In the genomic region with DNA sequence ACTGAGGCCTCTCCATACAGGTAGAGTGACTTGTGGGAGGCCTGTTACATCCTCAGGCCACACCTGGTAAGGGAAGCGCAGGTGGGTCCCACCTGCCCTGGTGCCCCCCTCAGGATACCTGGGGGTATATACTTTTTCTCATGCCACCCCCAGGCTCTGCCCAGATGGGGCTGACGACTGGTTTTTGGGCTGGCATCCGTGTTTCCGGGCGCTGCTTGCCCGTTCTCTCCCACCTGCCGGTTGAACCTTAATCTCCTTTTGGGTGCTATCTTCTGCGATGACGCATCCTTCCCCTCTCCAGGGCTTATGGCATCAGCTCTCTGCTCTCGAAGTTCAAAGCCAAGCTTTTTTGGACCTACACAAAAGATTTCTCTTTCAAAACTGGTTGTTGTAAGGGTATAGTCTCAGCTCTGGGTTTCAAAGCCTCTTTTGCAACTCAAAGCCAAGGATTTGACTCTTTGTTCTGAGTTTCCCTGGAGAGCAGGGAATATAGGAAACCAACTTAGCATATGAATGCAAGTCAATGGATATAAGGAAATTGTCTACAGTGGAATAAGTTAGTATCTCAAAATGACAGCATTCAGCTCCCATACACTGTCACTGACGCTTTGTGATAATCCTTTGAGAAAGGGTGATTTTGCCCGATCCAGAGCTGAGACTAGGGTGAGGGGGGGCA, we compare ENCODE assay signal across 19 cellular contexts. TPM values are rescaled to one million over a fixed set of nuclear protein-coding genes. Genes with fewer than 3 reads are reported as not detected.
"Had no signal": no experiment of that assay in that cellular context is flagged by ENCODE, and none has a peak within 500 bp of the region (broad histone marks: within the 10 kb centered on the region; RNA-seq: fewer than 3 reads in every experiment).

No MANE protein-coding gene starts in this region.

- H3K27me3 ChIP-seq: cardiac muscle cell, upper lobe of right lung had no signal

- H3K4me3 Mint-ChIP-seq: activated CD4-positive, alpha-beta memory T cell treated with anti-CD3 and anti-CD28 coated beads for 36 hours; activated CD4-positive, alpha-beta T cell treated with anti-CD3 and anti-CD28 coated beads for 36 hours; activated naive CD8-positive, alpha-beta T cell treated with anti-CD3 and anti-CD28 coated beads for 36 hours; activated T-helper 17 cell treated with anti-CD3 and anti-CD28 coated beads, Interleukin-2, amount 50 U/mL, for 72 hours; effector memory CD8-positive, alpha-beta T cell; naive thymus-derived CD8-positive, alpha-beta T cell; stimulated activated naive B cell treated with anti-CD40 and anti-IgM and Interleukin-4, amounts not matched to agents 10 μg/mL and 1 μg/mL and 100 μg/mL, for 72 hours had no signal

- H3K4me1 Mint-ChIP-seq: activated CD4-positive, alpha-beta T cell treated with anti-CD3 and anti-CD28 coated beads for 36 hours; activated naive CD8-positive, alpha-beta T cell treated with anti-CD3 and anti-CD28 coated beads for 36 hours; activated T-helper 17 cell treated with anti-CD3 and anti-CD28 coated beads, Interleukin-2, amount 50 U/mL, for 72 hours; naive thymus-derived CD8-positive, alpha-beta T cell; stimulated activated naive B cell treated with anti-CD40 and anti-IgM and Interleukin-4, amounts not matched to agents 10 μg/mL and 1 μg/mL and 100 μg/mL, for 72 hours had no signal

- H3K27ac ChIP-seq: cardiac muscle cell, lower lobe of right lung, thoracic aorta, upper lobe of right lung, WERI-Rb-1 had no signal

- H3K9me3 Mint-ChIP-seq: activated CD4-positive, alpha-beta memory T cell treated with anti-CD3 and anti-CD28 coated beads for 36 hours; activated naive CD8-positive, alpha-beta T cell treated with anti-CD3 and anti-CD28 coated beads for 36 hours; activated T-helper 17 cell treated with anti-CD3 and anti-CD28 coated beads, Interleukin-2, amount 50 U/mL, for 72 hours; effector memory CD8-positive, alpha-beta T cell; naive thymus-derived CD8-positive, alpha-beta T cell; stimulated activated naive B cell treated with anti-CD40 and anti-IgM and Interleukin-4, amounts not matched to agents 10 μg/mL and 1 μg/mL and 100 μg/mL, for 72 hours had no signal

- H3K4me2 ChIP-seq: smooth muscle cell had no signal

- H3K36me3 ChIP-seq: cardiac muscle cell, lower lobe of right lung, thoracic aorta, upper lobe of right lung, WERI-Rb-1 had no signal

- DNase-seq: activated CD4-positive, alpha-beta memory T cell treated with anti-CD3 and anti-CD28 coated beads for 36 hours; activated CD4-positive, alpha-beta T cell treated with anti-CD3 and anti-CD28 coated beads for 36 hours; activated naive CD4-positive, alpha-beta T cell; activated naive CD8-positive, alpha-beta T cell treated with anti-CD3 and anti-CD28 coated beads for 36 hours; activated T-cell treated with anti-CD3 and anti-CD28 coated beads, Interleukin-2, amount 50 U/mL, for 1 hour; amniotic stem cell; effector memory CD8-positive, alpha-beta T cell; foreskin fibroblast; lower lobe of right lung; naive thymus-derived CD8-positive, alpha-beta T cell; stimulated activated naive B cell treated with anti-CD40 and anti-IgM and Interleukin-4, amounts not matched to agents 10 μg/mL and 1 μg/mL and 100 μg/mL, for 72 hours; upper lobe of right lung; WERI-Rb-1 had no signal

- H3K27me3 Mint-ChIP-seq: activated naive CD8-positive, alpha-beta T cell treated with anti-CD3 and anti-CD28 coated beads for 36 hours had no signal

- H3K27ac Mint-ChIP-seq: activated CD4-positive, alpha-beta memory T cell treated with anti-CD3 and anti-CD28 coated beads for 36 hours; activated CD4-positive, alpha-beta T cell treated with anti-CD3 and anti-CD28 coated beads for 36 hours; activated naive CD8-positive, alpha-beta T cell treated with anti-CD3 and anti-CD28 coated beads for 36 hours; activated T-helper 17 cell treated with anti-CD3 and anti-CD28 coated beads, Interleukin-2, amount 50 U/mL, for 72 hours; effector memory CD8-positive, alpha-beta T cell; naive thymus-derived CD8-positive, alpha-beta T cell; stimulated activated naive B cell treated with anti-CD40 and anti-IgM and Interleukin-4, amounts not matched to agents 10 μg/mL and 1 μg/mL and 100 μg/mL, for 72 hours had no signal

- H3K4me3 ChIP-seq: cardiac muscle cell, lower lobe of right lung, smooth muscle cell, thoracic aorta, upper lobe of right lung had no signal

- H3K9me3 ChIP-seq: lower lobe of right lung, thoracic aorta, upper lobe of right lung had no signal

- H3K36me3 Mint-ChIP-seq: activated CD4-positive, alpha-beta memory T cell treated with anti-CD3 and anti-CD28 coated beads for 36 hours; activated naive CD8-positive, alpha-beta T cell treated with anti-CD3 and anti-CD28 coated beads for 36 hours; naive thymus-derived CD8-positive, alpha-beta T cell; stimulated activated naive B cell treated with anti-CD40 and anti-IgM and Interleukin-4, amounts not matched to agents 10 μg/mL and 1 μg/mL and 100 μg/mL, for 72 hours had no signal

- H3K4me1 ChIP-seq: lower lobe of right lung, upper lobe of right lung had no signal

RNA-seq across cellular contexts. Expression of gene LRRC10B, which starts 8.6 kb away (rescaled TPM):
- total RNA-seq: activated CD4-positive, alpha-beta memory T cell treated with anti-CD3 and anti-CD28 coated beads for 36 hours; activated CD4-positive, alpha-beta T cell treated with anti-CD3 and anti-CD28 coated beads for 36 hours; activated naive CD8-positive, alpha-beta T cell treated with anti-CD3 and anti-CD28 coated beads for 36 hours; activated T-helper 17 cell treated with anti-CD3 and anti-CD28 coated beads, Interleukin-2, amount 50 U/mL, for 72 hours; naive thymus-derived CD8-positive, alpha-beta T cell; T-helper 1 cell treated with Interleukin-12 subunit alpha and Interleukin-12 subunit beta and Interleukin-4 antibody, amounts not matched to agents 30 ng/mL and 1 ng/mL, for 36 hours had no signal
- polyA plus RNA-seq: keratinocyte; naive thymus-derived CD8-positive, alpha-beta T cell had no signal
